ENCODE assay signal across 9 cellular contexts in genomic region chr10:123301077-123301875, GRCh38.
DNase-seq lines count a peak whose midpoint lies in the region; ATAC-seq and TF ChIP-seq lines count a peak whose summit lies in the region.
"Had no signal": no experiment of that assay in that cellular context is flagged by ENCODE, and none has a peak within 500 bp of the region (broad histone marks: within the 10 kb centered on the region; RNA-seq: fewer than 3 reads in every experiment).

No MANE protein-coding gene starts in this region.

- no peak overlapping the region for H3K23ac ChIP-seq in neuronal stem cell (ENCODE audit: low read depth, low read length, poor library complexity)

- H3K9me3 ChIP-seq in neuronal stem cell (replicated peaks in 1 of 2; ENCODE audit: control insufficient read depth in 2 of 2, insufficient read depth in 1 of 2, low read depth in 1 of 2, low read length in 2 of 2), result peaks cover 3 to 4% of the 10 kb centered on the region in 2 donors

- H3K79me1 ChIP-seq in neuronal stem cell (ENCODE audit: low read depth, low read length), result no peaks in the 10 kb centered on the region

- peaks cover 4% of the 10 kb centered on the region for H3K27me3 Mint-ChIP-seq in T-helper 2 cell treated with Interferon-gamma antibody and Interleukin-4, amounts not matched to agents 5 μg/mL and 100 μg/mL, for 36 hours (ENCODE audit: low read depth)

- H2AFZ ChIP-seq in neuronal stem cell (ENCODE audit: low read length), result peak overlapping the region; percentile 53

- H4K91ac ChIP-seq in neuronal stem cell (ENCODE audit: low read depth, low read length, poor library complexity), result no peak overlapping the region

- no peaks in the 10 kb centered on the region for H3K4me1 Mint-ChIP-seq in T-helper 2 cell treated with Interferon-gamma antibody and Interleukin-4, amounts not matched to agents 5 μg/mL and 100 μg/mL, for 36 hours (ENCODE audit: low read depth)

- no peak overlapping the region for H3K4me3 Mint-ChIP-seq in T-helper 2 cell treated with Interferon-gamma antibody and Interleukin-4, amounts not matched to agents 5 μg/mL and 100 μg/mL, for 36 hours

- H3K36me3 ChIP-seq in neuronal stem cell (replicated peaks in 1 of 2; ENCODE audit: control insufficient read depth in 2 of 2, insufficient read depth in 2 of 2, low read length in 2 of 2), result peaks cover 0 to under 1% of the 10 kb centered on the region in 2 donors

- H2BK15ac ChIP-seq in neuronal stem cell (ENCODE audit: low read length), result peak overlapping the region; percentile 27

- no CpG with 5 or more reads among the region's 10 CpGs for WGBS in neuronal stem cell (ENCODE audit: extremely low coverage in 2 of 2, insufficient read length in 2 of 2, insufficient replicate concordance in 1 of 2), 2 donors

- no peak overlapping the region for H2BK120ac ChIP-seq in neuronal stem cell (ENCODE audit: low read depth, low read length)

- no peak overlapping the region for H2BK12ac ChIP-seq in neuronal stem cell (ENCODE audit: low read length)

- H3K4me2 ChIP-seq in neuronal stem cell (ENCODE audit: insufficient read depth, low read length, poor library complexity, severe bottlenecking), result no peak overlapping the region

- H3K27ac Mint-ChIP-seq in T-helper 2 cell treated with Interferon-gamma antibody and Interleukin-4, amounts not matched to agents 5 μg/mL and 100 μg/mL, for 36 hours, result no peak overlapping the region

- H3K4me1 ChIP-seq in neuronal stem cell (ENCODE audit: control insufficient read depth in 2 of 2, insufficient read depth in 1 of 2, low read depth in 1 of 2, low read length in 2 of 2), result peaks cover 8% of the 10 kb centered on the region in 2 donors

- ATAC-seq in GM21576 (IDR thresholded peaks at IDR 0.05; ENCODE audit: unreplicated experiment) (no peak), HG03135 (IDR thresholded peaks at IDR 0.05; ENCODE audit: unreplicated experiment) (no peak)
- ATAC-seq in stimulated activated naive CD8-positive, alpha-beta T cell treated with anti-CD3 and anti-CD28 coated beads, Interleukin-15, Interleukin-2, amounts not matched to agents 100 U/mL and 50 U/mL, for 24 hours, result no peak

- H3K9me3 Mint-ChIP-seq in T-helper 2 cell treated with Interferon-gamma antibody and Interleukin-4, amounts not matched to agents 5 μg/mL and 100 μg/mL, for 36 hours, result no peaks in the 10 kb centered on the region

- no peaks in the 10 kb centered on the region for H3K36me3 Mint-ChIP-seq in T-helper 2 cell treated with Interferon-gamma antibody and Interleukin-4, amounts not matched to agents 5 μg/mL and 100 μg/mL, for 36 hours (ENCODE audit: low read depth)

- no peak for TF ChIP-seq CTCF in epithelial cell of esophagus (IDR thresholded peaks at IDR 0.05; ENCODE audit: insufficient read depth, low read depth, low read length, missing control alignments)

- no peak overlapping the region for H4K8ac ChIP-seq in neuronal stem cell (ENCODE audit: low read depth, low read length)

- H3K4me3 ChIP-seq in epithelial cell of esophagus (ENCODE audit: low read length) (no peak overlapping the region), neuronal stem cell (ENCODE audit: low read length in 2 of 2) (no peak overlapping the region)

- no peak overlapping the region for H3K9ac ChIP-seq in neuronal stem cell (ENCODE audit: low read depth, low read length, poor library complexity)

- no peak overlapping the region for H2BK5ac ChIP-seq in neuronal stem cell (ENCODE audit: low read length)

- peak; percentile 39 for DNase-seq in ELR (ENCODE audit: low read depth)
- peak; percentile 49 for DNase-seq in NCI-H69 (lab: John Stamatoyannopoulos, UW)
- peak; percentile 14 for DNase-seq in epithelial cell of esophagus (ENCODE audit: low read depth)
- no peak for DNase-seq in neuronal stem cell (ENCODE audit: low spot score)
- no peak for DNase-seq in stimulated activated naive CD8-positive, alpha-beta T cell treated with anti-CD3 and anti-CD28 coated beads, Interleukin-15, Interleukin-2, amounts not matched to agents 100 U/mL and 50 U/mL, for 24 hours
- DNase-seq in T-helper 2 cell treated with Interferon-gamma antibody and Interleukin-4, amounts not matched to agents 5 μg/mL and 100 μg/mL, for 36 hours (ENCODE audit: low spot score), result no peak
- DNase-seq: OCI-M1 had no signal

- H3K14ac ChIP-seq in neuronal stem cell (ENCODE audit: low read length), result no peak overlapping the region

- H2AK5ac ChIP-seq in neuronal stem cell (ENCODE audit: low read depth, low read length), result no peak overlapping the region

- peak overlapping the region; percentile 57 for H3K27ac ChIP-seq in neuronal stem cell (replicated peaks; ENCODE audit: low read length)

- no peak overlapping the region for H3K4ac ChIP-seq in neuronal stem cell (ENCODE audit: low read length)

- H3K27me3 ChIP-seq in neuronal stem cell (ENCODE audit: control insufficient read depth in 3 of 3, insufficient read depth in 3 of 3, low read depth in 1 of 3, low read length in 3 of 3), result no peaks in the 10 kb centered on the region

- peak overlapping the region; percentile 46 for H3K18ac ChIP-seq in neuronal stem cell (ENCODE audit: low read length)

Comparison
In these comparisons a context has a peak if more than half of its experiments do, and no peak if none do; other contexts are left out.
1. DNase-seq: peak in ELR (single experiment), NCI-H69 (single experiment) and epithelial cell of esophagus (single experiment); none in neuronal stem cell (single experiment), stimulated activated naive CD8-positive, alpha-beta T cell treated with anti-CD3 and anti-CD28 coated beads, Interleukin-15, Interleukin-2, amounts not matched to agents 100 U/mL and 50 U/mL, for 24 hours (single experiment) and T-helper 2 cell treated with Interferon-gamma antibody and Interleukin-4, amounts not matched to agents 5 μg/mL and 100 μg/mL, for 36 hours (single experiment).